Comparison of ENCODE assay signal across 8 cellular contexts in the genomic region with DNA sequence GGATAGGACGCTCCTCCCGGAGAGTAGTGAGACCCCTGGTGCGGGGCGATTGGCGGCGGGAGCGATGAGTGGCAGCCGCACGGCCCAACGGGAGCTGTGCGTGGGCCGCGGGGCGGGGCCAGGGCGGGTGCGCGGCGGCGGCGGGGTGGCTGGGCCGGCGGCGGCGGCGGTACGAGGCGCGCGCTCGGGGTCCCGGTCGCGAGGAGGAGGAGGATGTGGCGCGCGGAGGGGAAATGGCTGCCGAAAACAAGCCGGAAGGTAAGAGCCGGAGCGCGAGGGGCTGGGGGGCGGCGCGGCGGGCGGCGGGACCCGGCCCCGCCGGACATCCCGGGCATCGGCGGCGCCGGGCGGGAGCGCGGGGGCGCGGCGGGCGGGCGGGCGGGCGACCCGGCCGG. TPM values are rescaled to one million over a fixed set of nuclear protein-coding genes. Genes with fewer than 3 reads are reported as not detected.
DNase-seq lines count a peak whose midpoint lies in the region; ATAC-seq and TF ChIP-seq lines count a peak whose summit lies in the region.

A gene with protein sequence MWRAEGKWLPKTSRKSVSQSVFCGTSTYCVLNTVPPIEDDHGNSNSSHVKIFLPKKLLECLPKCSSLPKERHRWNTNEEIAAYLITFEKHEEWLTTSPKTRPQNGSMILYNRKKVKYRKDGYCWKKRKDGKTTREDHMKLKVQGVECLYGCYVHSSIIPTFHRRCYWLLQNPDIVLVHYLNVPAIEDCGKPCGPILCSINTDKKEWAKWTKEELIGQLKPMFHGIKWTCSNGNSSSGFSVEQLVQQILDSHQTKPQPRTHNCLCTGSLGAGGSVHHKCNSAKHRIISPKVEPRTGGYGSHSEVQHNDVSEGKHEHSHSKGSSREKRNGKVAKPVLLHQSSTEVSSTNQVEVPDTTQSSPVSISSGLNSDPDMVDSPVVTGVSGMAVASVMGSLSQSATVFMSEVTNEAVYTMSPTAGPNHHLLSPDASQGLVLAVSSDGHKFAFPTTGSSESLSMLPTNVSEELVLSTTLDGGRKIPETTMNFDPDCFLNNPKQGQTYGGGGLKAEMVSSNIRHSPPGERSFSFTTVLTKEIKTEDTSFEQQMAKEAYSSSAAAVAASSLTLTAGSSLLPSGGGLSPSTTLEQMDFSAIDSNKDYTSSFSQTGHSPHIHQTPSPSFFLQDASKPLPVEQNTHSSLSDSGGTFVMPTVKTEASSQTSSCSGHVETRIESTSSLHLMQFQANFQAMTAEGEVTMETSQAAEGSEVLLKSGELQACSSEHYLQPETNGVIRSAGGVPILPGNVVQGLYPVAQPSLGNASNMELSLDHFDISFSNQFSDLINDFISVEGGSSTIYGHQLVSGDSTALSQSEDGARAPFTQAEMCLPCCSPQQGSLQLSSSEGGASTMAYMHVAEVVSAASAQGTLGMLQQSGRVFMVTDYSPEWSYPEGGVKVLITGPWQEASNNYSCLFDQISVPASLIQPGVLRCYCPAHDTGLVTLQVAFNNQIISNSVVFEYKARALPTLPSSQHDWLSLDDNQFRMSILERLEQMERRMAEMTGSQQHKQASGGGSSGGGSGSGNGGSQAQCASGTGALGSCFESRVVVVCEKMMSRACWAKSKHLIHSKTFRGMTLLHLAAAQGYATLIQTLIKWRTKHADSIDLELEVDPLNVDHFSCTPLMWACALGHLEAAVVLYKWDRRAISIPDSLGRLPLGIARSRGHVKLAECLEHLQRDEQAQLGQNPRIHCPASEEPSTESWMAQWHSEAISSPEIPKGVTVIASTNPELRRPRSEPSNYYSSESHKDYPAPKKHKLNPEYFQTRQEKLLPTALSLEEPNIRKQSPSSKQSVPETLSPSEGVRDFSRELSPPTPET (N-terminal part only) (plus strand): TSS at position 137 of the 395 bp plus-strand sequence. CDS start 77 bp downstream, at position 214.

- ATAC-seq in GM19455 (IDR thresholded peaks at IDR 0.05; ENCODE audit: unreplicated experiment), result peak; percentile 64

- WGBS in mesodermal cell (ENCODE audit: insufficient coverage in 2 of 2), 2 experiments, result 0% methylated on average over 1 to 23 of the region's 67 CpGs

- intact Hi-C loops in colonic mucosa (cut with DNase I) (no loop called here), uterus (cut with DNase I; ENCODE audit: low total_unique reads) (no loop called here)

- H3K27me3 ChIP-seq in colonic mucosa (no peaks in the 10 kb centered on the region), uterus (no peaks in the 10 kb centered on the region)

- peak; percentile 70 for TF ChIP-seq POLR2A in uterus (IDR thresholded peaks at IDR 0.05)

- no peaks in the 10 kb centered on the region for H3K36me3 ChIP-seq in colonic mucosa
- H3K36me3 ChIP-seq in mesodermal cell (ENCODE audit: control insufficient read depth, insufficient read depth, low read length), result peaks cover 19% of the 10 kb centered on the region
- H3K36me3 ChIP-seq in uterus, result no peaks in the 10 kb centered on the region

- H3K9me3 ChIP-seq in colonic mucosa, result no peaks in the 10 kb centered on the region
- no peaks in the 10 kb centered on the region for H3K9me3 ChIP-seq in mesodermal cell (ENCODE audit: control insufficient read depth, low read length)
- H3K9me3 ChIP-seq in uterus, result no peaks in the 10 kb centered on the region

- H3K9ac ChIP-seq in colonic mucosa (ENCODE audit: low read depth in 2 of 2, low read length in 2 of 2), result peak within 1 kb of the TSS; percentile 82 to 83

- H3K4me1 ChIP-seq in colonic mucosa (peaks cover 3% of the 10 kb centered on the region), mesodermal cell (ENCODE audit: control insufficient read depth, insufficient read depth, low read length, poor library complexity, severe bottlenecking) (peaks cover 6% of the 10 kb centered on the region), uterus (no peaks in the 10 kb centered on the region)

- TF ChIP-seq CTCF in 22Rv1 (IDR thresholded peaks at IDR 0.05) (no peak), LNCaP clone FGC (IDR thresholded peaks at IDR 0.05; ENCODE audit: control insufficient read depth, extremely low read depth, insufficient read depth) (no peak), colonic mucosa (IDR thresholded peaks at IDR 0.05) (no peak), uterus (IDR thresholded peaks at IDR 0.05) (peak in 1 of 4 experiments; percentile 8)

- H3K4me3 ChIP-seq in LNCaP clone FGC (ENCODE audit: low read depth, low read length) (peak within 1 kb of the TSS; percentile 81), colonic mucosa (peak within 1 kb of the TSS; percentile 86), mesodermal cell (ENCODE audit: extremely low read depth, insufficient read depth, low read length, poor library complexity, severe bottlenecking) (peak within 1 kb of the TSS; percentile 77), uterus (peak within 1 kb of the TSS; percentile 50 to 72)

- DNase-seq in LNCaP clone FGC (ENCODE audit: low read depth) (no peak), colonic mucosa (no peak), uterus (no peak), Kasumi-1 (lab: John Stamatoyannopoulos, UW) (no peak), NCI-H526 (lab: John Stamatoyannopoulos, UW) (no peak)

- H3K27ac ChIP-seq in 22Rv1 (peak within 1 kb of the TSS; percentile 92), colonic mucosa (peak within 1 kb of the TSS; percentile 98), mesodermal cell (ENCODE audit: low read depth, low read length, severe bottlenecking) (peak within 1 kb of the TSS; percentile 99), uterus (peak within 1 kb of the TSS; percentile 94)

RNA-seq across cellular contexts. Expression of the gene that starts here (rescaled TPM):
- total RNA-seq in colonic mucosa, result 10 to 100 TPM; 76.8 to 92.8 TPM
- polyA plus RNA-seq in mesodermal cell (2013, experiment 1 of 2), result 146 TPM
- polyA plus RNA-seq in mesodermal cell (2013, experiment 2 of 2), result 132 TPM
- total RNA-seq in uterus, result 100 to 1,000 TPM in 1 of 4 donors, 10 to 100 TPM in 3; 29.7 to 427 (median 64.8) TPM
